ENCODE assay signal across 12 cellular contexts in genomic region chr3:72655151-72655551, GRCh38.
DNase-seq lines count a peak whose midpoint lies in the region; ATAC-seq lines count a peak whose summit lies in the region.
"Had no signal": no experiment of that assay in that cellular context is flagged by ENCODE, and none has a peak within 500 bp of the region (broad histone marks: within the 10 kb centered on the region; RNA-seq: fewer than 3 reads in every experiment).

No MANE protein-coding gene starts in this region.

- no peak overlapping the region for H2BK15ac ChIP-seq in mesenchymal stem cell (ENCODE audit: low read depth, poor library complexity, severe bottlenecking)

- H3K4ac ChIP-seq in mesenchymal stem cell (ENCODE audit: low read depth in 1 of 2, low read length in 2 of 2): no peak overlapping the region

- no peaks in the 10 kb centered on the region for H3K79me1 ChIP-seq in mesenchymal stem cell (replicated peaks; ENCODE audit: low read length, poor library complexity, severe bottlenecking)

- no peak overlapping the region for H2BK120ac ChIP-seq in mesenchymal stem cell (ENCODE audit: low read depth, low read length)

- no peak overlapping the region for H2AK5ac ChIP-seq in mesenchymal stem cell (ENCODE audit: low read length, severe bottlenecking)

- no peak overlapping the region for H3K4me2 ChIP-seq in mesenchymal stem cell (ENCODE audit: low read length, poor library complexity, severe bottlenecking)
- H3K4me2 ChIP-seq: PC-9 had no signal

- no peaks in the 10 kb centered on the region for H3K36me3 ChIP-seq in mesenchymal stem cell (ENCODE audit: control insufficient read depth in 1 of 2, insufficient read depth in 2 of 2, low read depth in 1 of 2, low read length in 2 of 2)
- H3K36me3 ChIP-seq: gastrocnemius medialis had no signal

- no peak overlapping the region for H3K14ac ChIP-seq in mesenchymal stem cell (ENCODE audit: low read length in 2 of 2)

- no peak overlapping the region for H3K23ac ChIP-seq in mesenchymal stem cell (ENCODE audit: low read length in 2 of 2)

- H3K18ac ChIP-seq in mesenchymal stem cell (ENCODE audit: low read depth in 1 of 2, low read length in 2 of 2): no peak overlapping the region

- H3K9me3 ChIP-seq in mesenchymal stem cell (ENCODE audit: control insufficient read depth, low read length): peaks cover 3% of the 10 kb centered on the region
- H3K9me3 ChIP-seq: gastrocnemius medialis had no signal

- ATAC-seq in esophagus mucosa (peak; percentile 23), GM21723 (IDR thresholded peaks at IDR 0.05; ENCODE audit: unreplicated experiment) (no peak)
- ATAC-seq: gastrocnemius medialis had no signal

- H4K8ac ChIP-seq in mesenchymal stem cell (ENCODE audit: low read length): no peak overlapping the region

- DNase-seq in NCI-H69 (lab: John Stamatoyannopoulos, UW) (peak; percentile 52), mesenchymal stem cell (no peak), substantia nigra (lab: John Stamatoyannopoulos, UW) (peak in 19 of 49 donors; percentile 4 to 62 (median 16)), NCI-H82 (lab: John Stamatoyannopoulos, UW) (no peak), DMS114 treated with DMSO at 0.1 percent for 48 hours (lab: John Stamatoyannopoulos, UW; ENCODE audit: unreplicated experiment) (no peak)
- DNase-seq in stimulated activated CD4-positive, alpha-beta T cell treated with anti-CD3 and anti-CD28 coated beads, Interleukin-15, amount 100 ng/mL, for 24 hours: no peak
- DNase-seq: gastrocnemius medialis; NCI-H146; stimulated activated naive CD4-positive, alpha-beta T cell treated with Interleukin-2 at 50 U/mL for 16 hours had no signal

- peaks cover 37 to 52% of the 10 kb centered on the region in 2 experiments for H3K27me3 ChIP-seq in mesenchymal stem cell (ENCODE audit: control insufficient read depth in 1 of 2, insufficient read depth in 1 of 2, low read length in 2 of 2)

- H2BK12ac ChIP-seq in mesenchymal stem cell (ENCODE audit: low read length in 2 of 2): no peak overlapping the region

- H3K4me3 ChIP-seq in mesenchymal stem cell (ENCODE audit: insufficient read depth in 1 of 2, low read depth in 1 of 2, low read length in 2 of 2): peak overlapping the region in 1 of 2 experiments; percentile 64
- H3K4me3 ChIP-seq: PC-9 had no signal

- H4K91ac ChIP-seq in mesenchymal stem cell (ENCODE audit: low read length): no peak overlapping the region

- H3K4me1 ChIP-seq in mesenchymal stem cell (ENCODE audit: control insufficient read depth, insufficient read depth, low read depth, low read length): peaks cover 1% of the 10 kb centered on the region

- no peak overlapping the region for H2AFZ ChIP-seq in mesenchymal stem cell (ENCODE audit: low read depth, low read length)
- H2AFZ ChIP-seq: PC-9 had no signal

- H3K9ac ChIP-seq in mesenchymal stem cell (ENCODE audit: low read length): peak overlapping the region; percentile 12

- H3K27ac ChIP-seq in mesenchymal stem cell (ENCODE audit: low read length, poor library complexity, severe bottlenecking) (no peak overlapping the region), substantia nigra (ENCODE audit: low read depth, low read length, poor library complexity, severe bottlenecking) (peak overlapping the region; percentile 7)
- H3K27ac ChIP-seq: gastrocnemius medialis, PC-9 had no signal

- H2BK5ac ChIP-seq in mesenchymal stem cell (ENCODE audit: low read depth, low read length, poor library complexity, severe bottlenecking): no peak overlapping the region

- WGBS in mesenchymal stem cell: 34% methylated on average over 24 of the region's 26 CpGs
